18 cellular contexts compared by ENCODE assay signal in the genomic region with DNA sequence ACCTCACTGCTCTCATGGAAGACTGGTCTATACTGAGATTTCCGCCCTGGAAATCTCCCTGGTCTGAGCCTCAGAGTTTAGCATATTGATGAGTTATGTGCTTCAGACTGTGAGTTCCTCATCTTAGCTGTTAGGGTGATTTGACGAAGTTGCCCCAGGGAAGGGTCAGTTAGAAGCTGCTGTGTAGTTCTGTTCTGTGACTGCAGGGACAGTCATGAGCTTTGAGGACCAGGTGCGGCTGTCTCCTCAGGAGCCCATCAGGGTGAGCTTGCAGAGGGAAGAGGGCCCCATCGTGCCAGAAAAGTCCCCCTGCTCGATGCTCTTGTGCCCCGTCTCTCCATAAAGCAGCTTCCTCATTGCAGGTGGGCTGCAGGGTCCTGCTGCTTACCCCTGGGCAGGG. TPM values are rescaled to one million over a fixed set of nuclear protein-coding genes. Genes with fewer than 3 reads are reported as not detected.
A peak's percentile ranks its signal among the peaks of the same experiment; 100 is the strongest.
DNase-seq lines count a peak whose midpoint lies in the region; FAIRE-seq and TF ChIP-seq lines count a peak whose summit lies in the region.
"Had no signal": no experiment of that assay in that cellular context is flagged by ENCODE, and none has a peak within 500 bp of the region (broad histone marks: within the 10 kb centered on the region; RNA-seq: fewer than 3 reads in every experiment).

No MANE protein-coding gene starts in this region.

- TF ChIP-seq POLR2A in H1 (IDR thresholded peaks at IDR 0.05; ENCODE audit: control extremely low read depth in 1 of 2, low read depth in 2 of 2, low read length in 2 of 2) = no peak

- peaks cover 5% of the 10 kb centered on the region; the same call in 1 of the 2 replicates for H3K23me2 ChIP-seq in H1 (ENCODE audit: low read depth, low read length)

- H4K8ac ChIP-seq in H1 (ENCODE audit: extremely low read depth, insufficient read depth, low read length) = no peak overlapping the region

- no peak overlapping the region for H2BK5ac ChIP-seq in H1 (ENCODE audit: low read depth, low read length)

- peak; percentile 24 for FAIRE-seq in H1 (lab: Jason Lieb, UNC)

- peaks cover 8% of the 10 kb centered on the region for H3K79me1 ChIP-seq in H1 (ENCODE audit: low read depth, low read length)

- H2BK15ac ChIP-seq in H1 (ENCODE audit: low read length) = no peak overlapping the region

- H4K91ac ChIP-seq in H1 (replicated peaks; ENCODE audit: insufficient read length, low read length) = no peak overlapping the region

- no peaks in the 10 kb centered on the region for H3K9me2 ChIP-seq in Karpas-422 (replicated peaks; ENCODE audit: insufficient read depth, low read length)

- DNase-seq in GM12864 (ENCODE audit: low read depth) (no peak), Karpas-422 (peak; percentile 51), H1 (ENCODE audit: low read depth in 1 of 2, low spot score in 2 of 2) (no peak), osteoblast (ENCODE audit: insufficient read length, low spot score, missing footprints) (peak; percentile 73), dedifferentiated amniotic fluid mesenchymal stem cell (ENCODE audit: extremely low spot score) (no peak), NCI-H1930 (lab: John Stamatoyannopoulos, UW) (no peak), NCI-H524 treated with DMSO at 0.1 percent for 48 hours (lab: John Stamatoyannopoulos, UW) (no peak)
- DNase-seq: activated CD4-positive, alpha-beta T cell treated with anti-CD3 and anti-CD28 coated beads for 36 hours; activated CD8-positive, alpha-beta memory T cell treated with anti-CD3 and anti-CD28 coated beads, Interleukin-2, amount 50 U/mL, for 4 hours; DMS53; immature natural killer cell; NCI-H1694 had no signal

- WGBS in H1 (ENCODE audit: extremely low coverage in 1 of 2, insufficient coverage in 1 of 2, insufficient read length in 1 of 2, insufficient replicate concordance in 2 of 2, low coverage in 1 of 2, low lambda C conversion rate in 2 of 2, missing lambda C conversion rate in 1 of 2), 2 experiments = 84% methylated on average over 6 of the region's 6 CpGs; no CpG with 5 or more reads in 1 of the 2 experiments

- peak; percentile 39 to 58 for TF ChIP-seq RAD21 in H1 (IDR thresholded peaks at IDR 0.05 in 1 of 2, conservative IDR thresholded peaks at IDR 0.05 in 1 of 2; ENCODE audit: low read depth in 2 of 2, low read length in 2 of 2)

- no peaks in the 10 kb centered on the region for H3K4me1 ChIP-seq in Karpas-422 (ENCODE audit: low read length)
- peaks cover 0 to 10% (median 4%) of the 10 kb centered on the region in 4 experiments; a peak in 3 of 7 replicates for H3K4me1 ChIP-seq in H1 (replicated peaks in 1 of 4; ENCODE audit: control insufficient read depth in 3 of 4, insufficient read depth in 4 of 4, low read length in 3 of 4)
- no peaks in the 10 kb centered on the region for H3K4me1 ChIP-seq in osteoblast (ENCODE audit: insufficient read depth, low read length)
- H3K4me1 ChIP-seq: breast epithelium, gastroesophageal sphincter had no signal

- no peak overlapping the region for H3K14ac ChIP-seq in H1 (ENCODE audit: insufficient read length)

- no peak overlapping the region for H3K4me2 ChIP-seq in Karpas-422 (ENCODE audit: low read depth, low read length, poor library complexity, severe bottlenecking)
- H3K4me2 ChIP-seq in H1 (ENCODE audit: insufficient read depth in 1 of 2, low read depth in 2 of 2, low read length in 2 of 2) = no peak overlapping the region; a peak in 1 of 4 replicates
- no peak overlapping the region for H3K4me2 ChIP-seq in osteoblast (ENCODE audit: insufficient read depth, low read length)

- H3K4ac ChIP-seq in H1 (replicated peaks; ENCODE audit: insufficient read length, low read depth, low read length) = no peak overlapping the region

- CTCF ChIA-PET in H1 (lab: Charles Lee; ENCODE audit: partially characterized antibody) = interaction anchor here (0.6 to 6.1 kb wide), 23 partner anchors 8 to 1286 kb away, joined by 3 to 89 read pairs (median 4); a partner anchor contains a TSS

- H2BK12ac ChIP-seq in H1 (ENCODE audit: low read depth, low read length) = no peak overlapping the region

- H3K4me3 ChIP-seq in GM12864 (ENCODE audit: low read depth, low read length) (no peak overlapping the region), Karpas-422 (ENCODE audit: low read length) (no peak overlapping the region), H1 (ENCODE audit: extremely low read depth in 1 of 4, insufficient read depth in 2 of 4, low read depth in 3 of 4, low read length in 4 of 4) (no peak overlapping the region), osteoblast (ENCODE audit: insufficient read depth, low read length) (no peak overlapping the region)
- H3K4me3 ChIP-seq: breast epithelium, gastroesophageal sphincter, lung had no signal

- H3K79me2 ChIP-seq in Karpas-422 (ENCODE audit: low read length) (peaks cover 13% of the 10 kb centered on the region), H1 (ENCODE audit: control insufficient read depth in 1 of 2, insufficient read depth in 2 of 2, low read length in 2 of 2) (peaks cover 0 to 2% of the 10 kb centered on the region in 2 experiments; a peak in 1 of 4 replicates), osteoblast (ENCODE audit: insufficient read depth, low read length) (peaks cover 16% of the 10 kb centered on the region)

- TF ChIP-seq CTCF in GM12864 (IDR thresholded peaks at IDR 0.05; ENCODE audit: low read depth, low read length, missing control alignments) (peak; percentile 34), H1 (IDR thresholded peaks at IDR 0.05; ENCODE audit: control extremely low read depth in 1 of 3, insufficient read depth in 1 of 3, low read depth in 1 of 3, low read length in 3 of 3) (peak; percentile 44 to 71 (median 48)), osteoblast (IDR thresholded peaks at IDR 0.05; ENCODE audit: extremely low read depth, low read depth, low read length) (peak; percentile 19)

- H3K18ac ChIP-seq in H1 (ENCODE audit: extremely low read depth, low read length) = no peak overlapping the region

- H4K20me1 ChIP-seq in Karpas-422 (ENCODE audit: insufficient read depth, low read depth, low read length) = no peaks in the 10 kb centered on the region
- H4K20me1 ChIP-seq in H1 (replicated peaks in 1 of 2; ENCODE audit: control insufficient read depth in 1 of 2, insufficient read depth in 2 of 2, low read length in 2 of 2) = peaks cover 6 to 25% of the 10 kb centered on the region in 2 experiments
- H4K20me1 ChIP-seq in osteoblast (ENCODE audit: insufficient read depth, low read length) = peaks cover 9% of the 10 kb centered on the region

- TF ChIP-seq EP300 in H1 (IDR thresholded peaks at IDR 0.05; ENCODE audit: borderline replicate concordance in 1 of 2, low read depth in 2 of 2, low read length in 2 of 2) = no peak

- no peak overlapping the region for H2BK20ac ChIP-seq in H1 (ENCODE audit: low read length)

- H3K27me3 ChIP-seq in Karpas-422 (ENCODE audit: low read length) (no peaks in the 10 kb centered on the region), H1 (replicated peaks in 1 of 4; ENCODE audit: control insufficient read depth in 3 of 4, extremely low read depth in 1 of 4, insufficient read depth in 3 of 4, low read length in 3 of 4) (no peaks in the 10 kb centered on the region), osteoblast (ENCODE audit: insufficient read depth, low read length) (no peaks in the 10 kb centered on the region)
- H3K27me3 ChIP-seq: breast epithelium, gastroesophageal sphincter had no signal

- H2AFZ ChIP-seq in Karpas-422 (ENCODE audit: low read length) = no peak overlapping the region
- no peak overlapping the region for H2AFZ ChIP-seq in H1 (ENCODE audit: low read length)
- H2AFZ ChIP-seq in osteoblast (ENCODE audit: low read length) = no peak overlapping the region

- no peak overlapping the region for H3K56ac ChIP-seq in H1 (replicated peaks; ENCODE audit: insufficient read length, low read depth, low read length)

- no peak overlapping the region for H3K23ac ChIP-seq in H1 (ENCODE audit: insufficient read length)

- no peak overlapping the region for H2AK5ac ChIP-seq in H1 (ENCODE audit: low read depth, low read length)

- no peak overlapping the region for H3K9ac ChIP-seq in Karpas-422 (ENCODE audit: low read length)
- 0 out of 7 replicates have a peak overlapping the region, but pooled peaks of 2 of the 4 experiments have one; percentile 2 to 4 for H3K9ac ChIP-seq in H1 (replicated peaks in 1 of 4; ENCODE audit: extremely low read depth in 1 of 4, low read depth in 3 of 4, low read length in 3 of 4)

- H4K5ac ChIP-seq in H1 (ENCODE audit: insufficient read length, low read depth, low read length) = no peak overlapping the region

- H2BK120ac ChIP-seq in H1 (replicated peaks; ENCODE audit: low read depth, low read length) = no peak overlapping the region

- POLR2A ChIA-PET in H1 (lab: Charles Lee; ENCODE audit: partially characterized antibody) = interaction anchor here (0.7 to 2.4 kb wide), 7 partner anchors 8 to 36 kb away, joined by 3 to 11 read pairs (median 5); a partner anchor contains a TSS

- H3K9me3 ChIP-seq in Karpas-422 (ENCODE audit: low read length) (no peaks in the 10 kb centered on the region), H1 (ENCODE audit: insufficient read depth in 2 of 2, low read depth in 1 of 2, low read length in 1 of 2) (no peaks in the 10 kb centered on the region), osteoblast (ENCODE audit: low read depth, low read length) (no peaks in the 10 kb centered on the region)
- H3K9me3 ChIP-seq: breast epithelium, gastroesophageal sphincter had no signal

- H3K27ac ChIP-seq in Karpas-422 (ENCODE audit: low read length) (no peak overlapping the region), H1 (ENCODE audit: low read depth, low read length) (no peak overlapping the region), osteoblast (ENCODE audit: low read depth, low read length) (no peak overlapping the region)
- H3K27ac ChIP-seq: breast epithelium, C4-2B, gastroesophageal sphincter had no signal

- H3K36me3 ChIP-seq in Karpas-422 (ENCODE audit: insufficient read depth, low read length) = peaks cover 6% of the 10 kb centered on the region; the same call in 1 of the 2 replicates
- H3K36me3 ChIP-seq in H1 (ENCODE audit: control insufficient read depth in 2 of 4, insufficient read depth in 4 of 4, low read length in 3 of 4) = peaks cover 2 to 24% (median 7%) of the 10 kb centered on the region in 4 experiments; a peak in 4 of 8 replicates
- H3K36me3 ChIP-seq in osteoblast (ENCODE audit: insufficient read depth, low read length) = peaks cover 32% of the 10 kb centered on the region

RNA-seq across cellular contexts. Expression of a gene that starts 28.3 kb away (rescaled TPM):
- not detected in 2 replicates for total RNA-seq in Karpas-422 (2014; rRNA removed; shearing (Covaris generic); ENCODE audit: low replicate concordance)
- total RNA-seq in H1 (2021; fragmentation: NEBNext Ultra II Directional; extraction: Animal tissue kit (Norgen Biotek cat#: 25700)) = 1.1 and 1.4 TPM in 2 replicates
- 1.9 and 3.0 TPM in 2 replicates for polyA plus RNA-seq in H1 (2011; rRNA removed)
- 1.4 TPM for polyA plus RNA-seq in H1 (2011; cell fraction: cytosol; rRNA removed)
- 4.2 TPM for polyA plus RNA-seq in H1 (2011; cell fraction: nucleus; rRNA removed)
- polyA plus RNA-seq in H1 (2012, experiment 1 of 2) = 2.1 to 3.1 TPM (median 2.5 TPM) in 4 replicates
- polyA plus RNA-seq in H1 (2012, experiment 2 of 2) = 2.6 TPM
- 3.1 TPM for polyA plus RNA-seq in H1 (2013, experiment 1 of 2)
- 3.4 TPM for polyA plus RNA-seq in H1 (2013, experiment 2 of 2)
- 0.34 and 0.41 TPM in 2 replicates for polyA minus RNA-seq in H1 (2011; rRNA and poly(A)+ RNA removed)
- polyA minus RNA-seq in H1 (2011; cell fraction: cytosol; rRNA and poly(A)+ RNA removed) = 1.5 TPM
- polyA minus RNA-seq in H1 (2011; cell fraction: nucleus; rRNA and poly(A)+ RNA removed) = 2.6 TPM
- under 0.01 and 0.29 TPM in 2 replicates for total RNA-seq in osteoblast
- total RNA-seq: activated naive CD4-positive, alpha-beta T cell treated with anti-CD3 and anti-CD28 coated beads, Interleukin-2, amount 50 U/mL, for 72 hours; breast epithelium; gastroesophageal sphincter; lung; NCI-H460 had no signal

RNA-seq across cellular contexts. Expression of a gene that starts 39.9 kb away (rescaled TPM):
- total RNA-seq in Karpas-422 (2014; rRNA removed; shearing (Covaris generic); ENCODE audit: low replicate concordance) = 8.3 and 17.5 TPM in 2 replicates
- total RNA-seq in H1 (2021; fragmentation: NEBNext Ultra II Directional; extraction: Animal tissue kit (Norgen Biotek cat#: 25700)) = 70.3 and 73.2 TPM in 2 replicates
- polyA plus RNA-seq in H1 (2011; rRNA removed) = 12.1 and 19.2 TPM in 2 replicates
- 17.0 TPM for polyA plus RNA-seq in H1 (2011; cell fraction: cytosol; rRNA removed)
- 42.7 TPM for polyA plus RNA-seq in H1 (2011; cell fraction: nucleus; rRNA removed)
- polyA plus RNA-seq in H1 (2012, experiment 1 of 2) = 44.2 to 48.4 TPM (median 46.4 TPM) in 4 replicates
- polyA plus RNA-seq in H1 (2012, experiment 2 of 2) = 35.2 TPM
- 47.2 TPM for polyA plus RNA-seq in H1 (2013, experiment 1 of 2)
- polyA plus RNA-seq in H1 (2013, experiment 2 of 2) = 44.5 TPM
- polyA minus RNA-seq in H1 (2011; rRNA and poly(A)+ RNA removed) = 6.4 and 11.1 TPM in 2 replicates
- 19.7 TPM for polyA minus RNA-seq in H1 (2011; cell fraction: cytosol; rRNA and poly(A)+ RNA removed)
- 18.5 TPM for polyA minus RNA-seq in H1 (2011; cell fraction: nucleus; rRNA and poly(A)+ RNA removed)
- 10.6 and 10.9 TPM in 2 replicates for total RNA-seq in osteoblast

RNA-seq across cellular contexts. Expression of a gene that starts 40.8 kb away (rescaled TPM):
- total RNA-seq in Karpas-422 (2014; rRNA removed; shearing (Covaris generic); ENCODE audit: low replicate concordance) = 395 and 1,207 TPM in 2 replicates
- 136 and 161 TPM in 2 replicates for total RNA-seq in H1 (2021; fragmentation: NEBNext Ultra II Directional; extraction: Animal tissue kit (Norgen Biotek cat#: 25700))
- polyA plus RNA-seq in H1 (2011; rRNA removed) = 254 and 340 TPM in 2 replicates
- polyA plus RNA-seq in H1 (2011; cell fraction: cytosol; rRNA removed) = 233 TPM
- 322 TPM for polyA plus RNA-seq in H1 (2011; cell fraction: nucleus; rRNA removed)
- polyA plus RNA-seq in H1 (2012, experiment 1 of 2) = 69.1 to 193 TPM (median 184 TPM) in 4 replicates
- polyA plus RNA-seq in H1 (2012, experiment 2 of 2) = 245 TPM
- 267 TPM for polyA plus RNA-seq in H1 (2013, experiment 1 of 2)
- polyA plus RNA-seq in H1 (2013, experiment 2 of 2) = 285 TPM
- 41.6 and 53.9 TPM in 2 replicates for polyA minus RNA-seq in H1 (2011; rRNA and poly(A)+ RNA removed)
- polyA minus RNA-seq in H1 (2011; cell fraction: cytosol; rRNA and poly(A)+ RNA removed) = 80.0 TPM
- 68.6 TPM for polyA minus RNA-seq in H1 (2011; cell fraction: nucleus; rRNA and poly(A)+ RNA removed)
- 144 and 250 TPM in 2 replicates for total RNA-seq in osteoblast

RNA-seq across cellular contexts. Expression of a gene that starts 52.8 kb away (rescaled TPM):
- 35.0 and 82.2 TPM in 2 replicates for total RNA-seq in Karpas-422 (2014; rRNA removed; shearing (Covaris generic); ENCODE audit: low replicate concordance)
- 77.3 and 80.6 TPM in 2 replicates for total RNA-seq in H1 (2021; fragmentation: NEBNext Ultra II Directional; extraction: Animal tissue kit (Norgen Biotek cat#: 25700))
- 47.2 and 72.1 TPM in 2 replicates for polyA plus RNA-seq in H1 (2011; rRNA removed)
- 74.6 TPM for polyA plus RNA-seq in H1 (2011; cell fraction: cytosol; rRNA removed)
- polyA plus RNA-seq in H1 (2011; cell fraction: nucleus; rRNA removed) = 130 TPM
- polyA plus RNA-seq in H1 (2012, experiment 1 of 2) = 52.7 to 95.2 TPM (median 88.5 TPM) in 4 replicates
- polyA plus RNA-seq in H1 (2012, experiment 2 of 2) = 64.7 TPM
- 71.4 TPM for polyA plus RNA-seq in H1 (2013, experiment 1 of 2)
- 71.3 TPM for polyA plus RNA-seq in H1 (2013, experiment 2 of 2)
- polyA minus RNA-seq in H1 (2011; rRNA and poly(A)+ RNA removed) = 15.9 and 21.7 TPM in 2 replicates
- polyA minus RNA-seq in H1 (2011; cell fraction: cytosol; rRNA and poly(A)+ RNA removed) = 39.8 TPM
- polyA minus RNA-seq in H1 (2011; cell fraction: nucleus; rRNA and poly(A)+ RNA removed) = 41.1 TPM
- 67.3 and 73.1 TPM in 2 replicates for total RNA-seq in osteoblast

Comparison
In these comparisons a context has a peak if more than half of its experiments do, and no peak if none do; other contexts are left out.
1. DNase-seq: peak in Karpas-422 (single experiment) and osteoblast (single experiment); none in GM12864 (single experiment), H1 (0 of 2), dedifferentiated amniotic fluid mesenchymal stem cell (single experiment), NCI-H1930 (0 of 2) and NCI-H524 treated with DMSO at 0.1 percent for 48 hours (single experiment).
2. Peak in every context shown above with its lines, with median percentiles within 50 percentile points of each other: CTCF ChIP-seq.